8 cellular contexts compared by ENCODE assay signal in genomic region chr6:117449549-117450439, GRCh38. TPM values are rescaled to one million over a fixed set of nuclear protein-coding genes. Genes with fewer than 3 reads are reported as not detected.
DNase-seq lines count a peak whose midpoint lies in the region; ATAC-seq, FAIRE-seq and TF ChIP-seq lines count a peak whose summit lies in the region.

No MANE protein-coding gene starts in this region.

- peak; percentile 30 to 66 (median 57) for DNase-seq in CD8-positive, alpha-beta memory T cell
- peak; percentile 66 for DNase-seq in NCI-H748 (lab: John Stamatoyannopoulos, UW; ENCODE audit: unreplicated experiment)
- DNase-seq in activated CD4-positive, alpha-beta memory T cell treated with anti-CD3 and anti-CD28 coated beads, Interleukin-2, amount 10 ng/mL, durations not matched to agents 7 days and 5 days, result peak; percentile 59
- DNase-seq in naive thymus-derived CD4-positive, alpha-beta T cell, result peak; percentile 25 to 72 (median 60)
- DNase-seq in suprapubic skin (ENCODE audit: low spot score in 2 of 2), result peak in 1 of 2 donors; percentile 65
- DNase-seq in HuH-7.5 (ENCODE audit: low spot score), result no peak

- H3K4me1 ChIP-seq in CD8-positive, alpha-beta memory T cell (ENCODE audit: insufficient read depth, low read length), result no peaks in the 10 kb centered on the region
- H3K4me1 ChIP-seq in naive thymus-derived CD4-positive, alpha-beta T cell (ENCODE audit: control insufficient read depth in 2 of 2, insufficient read depth in 2 of 2, low read length in 2 of 2), result no peaks in the 10 kb centered on the region
- H3K4me1 ChIP-seq in suprapubic skin, result peaks cover 8% of the 10 kb centered on the region

- peaks cover 3% of the 10 kb centered on the region for H3K27me3 ChIP-seq in CD8-positive, alpha-beta memory T cell (ENCODE audit: insufficient read depth, low read length, poor library complexity, severe bottlenecking)
- peaks cover 0 to 3% of the 10 kb centered on the region in 2 donors for H3K27me3 ChIP-seq in naive thymus-derived CD4-positive, alpha-beta T cell (ENCODE audit: control insufficient read depth in 2 of 2, insufficient read depth in 2 of 2, low read length in 2 of 2)
- H3K27me3 ChIP-seq in suprapubic skin, result peaks cover 7% of the 10 kb centered on the region

- no peak overlapping the region for H3K27ac ChIP-seq in CD8-positive, alpha-beta memory T cell (ENCODE audit: low read depth, low read length)
- no peak overlapping the region for H3K27ac ChIP-seq in naive thymus-derived CD4-positive, alpha-beta T cell (ENCODE audit: low read depth, low read length)
- no peak overlapping the region for H3K27ac ChIP-seq in suprapubic skin

- FAIRE-seq in endometrium (lab: Jason Lieb, UNC), result peak; percentile 85

- no peaks in the 10 kb centered on the region for H3K4me1 Mint-ChIP-seq in CD8-positive, alpha-beta memory T cell
- no peaks in the 10 kb centered on the region for H3K4me1 Mint-ChIP-seq in activated CD4-positive, alpha-beta memory T cell treated with anti-CD3 and anti-CD28 coated beads, Interleukin-2, amount 10 ng/mL, durations not matched to agents 7 days and 5 days
- peaks cover 0 to 5% (median 0%) of the 10 kb centered on the region in 7 donors for H3K4me1 Mint-ChIP-seq in naive thymus-derived CD4-positive, alpha-beta T cell

- no peaks in the 10 kb centered on the region for H3K36me3 Mint-ChIP-seq in CD8-positive, alpha-beta memory T cell
- no peaks in the 10 kb centered on the region for H3K36me3 Mint-ChIP-seq in activated CD4-positive, alpha-beta memory T cell treated with anti-CD3 and anti-CD28 coated beads, Interleukin-2, amount 10 ng/mL, durations not matched to agents 7 days and 5 days (ENCODE audit: low read depth)
- H3K36me3 Mint-ChIP-seq in naive thymus-derived CD4-positive, alpha-beta T cell, result no peaks in the 10 kb centered on the region

- TF ChIP-seq EP300 in suprapubic skin (IDR thresholded peaks at IDR 0.05), result no peak

- no peak overlapping the region for H3K27ac Mint-ChIP-seq in CD8-positive, alpha-beta memory T cell
- no peak overlapping the region for H3K27ac Mint-ChIP-seq in activated CD4-positive, alpha-beta memory T cell treated with anti-CD3 and anti-CD28 coated beads, Interleukin-2, amount 10 ng/mL, durations not matched to agents 7 days and 5 days
- H3K27ac Mint-ChIP-seq in naive thymus-derived CD4-positive, alpha-beta T cell, result no peak overlapping the region

- peaks cover 22 to 49% of the 10 kb centered on the region in 2 donors for H3K27me3 Mint-ChIP-seq in CD8-positive, alpha-beta memory T cell
- H3K27me3 Mint-ChIP-seq in activated CD4-positive, alpha-beta memory T cell treated with anti-CD3 and anti-CD28 coated beads, Interleukin-2, amount 10 ng/mL, durations not matched to agents 7 days and 5 days, result peaks cover 31% of the 10 kb centered on the region
- H3K27me3 Mint-ChIP-seq in naive thymus-derived CD4-positive, alpha-beta T cell, result peaks cover 19 to 73% (median 42%) of the 10 kb centered on the region in 5 donors

- H3K4me3 ChIP-seq in CD8-positive, alpha-beta memory T cell (ENCODE audit: low read length), result no peak overlapping the region
- no peak overlapping the region for H3K4me3 ChIP-seq in naive thymus-derived CD4-positive, alpha-beta T cell (ENCODE audit: low read length)
- H3K4me3 ChIP-seq in suprapubic skin, result no peak overlapping the region

- 34% methylated on average over 10 of the region's 10 CpGs for WGBS in suprapubic skin

- no peaks in the 10 kb centered on the region for H3K36me3 ChIP-seq in CD8-positive, alpha-beta memory T cell (ENCODE audit: insufficient read depth, low read length)
- H3K36me3 ChIP-seq in naive thymus-derived CD4-positive, alpha-beta T cell (ENCODE audit: control insufficient read depth in 2 of 3, insufficient read depth in 3 of 3, low read length in 3 of 3), result no peaks in the 10 kb centered on the region
- no peaks in the 10 kb centered on the region for H3K36me3 ChIP-seq in suprapubic skin

- TF ChIP-seq POLR2A in suprapubic skin (IDR thresholded peaks at IDR 0.05), result no peak

- POLR2A ChIA-PET in CD8-positive, alpha-beta memory T cell (lab: Charles Lee), result interaction anchor here (0.6 to 1.1 kb wide), 4 partner anchors 19 to 154 kb away, joined by 3 to 6 read pairs (median 5); partner anchors contain the start of gene GOPC
- POLR2A ChIA-PET in activated CD4-positive, alpha-beta memory T cell treated with anti-CD3 and anti-CD28 coated beads, Interleukin-2, amount 10 ng/mL, durations not matched to agents 7 days and 5 days (lab: Charles Lee), result interaction anchor here (0.7 to 2.4 kb wide), 6 partner anchors 33 to 1447 kb away, joined by 3 to 9 read pairs (median 6); partner anchors contain the start of genes DCBLD1 and GOPC
- POLR2A ChIA-PET in naive thymus-derived CD4-positive, alpha-beta T cell (lab: Charles Lee), result interaction anchor here (0.6 to 1.3 kb wide), 2 partner anchors 8 to 153 kb away, joined by 3 to 11 read pairs; partner anchors contain the start of gene GOPC

- H3K9me3 Mint-ChIP-seq in CD8-positive, alpha-beta memory T cell, result no peaks in the 10 kb centered on the region
- no peaks in the 10 kb centered on the region for H3K9me3 Mint-ChIP-seq in activated CD4-positive, alpha-beta memory T cell treated with anti-CD3 and anti-CD28 coated beads, Interleukin-2, amount 10 ng/mL, durations not matched to agents 7 days and 5 days
- H3K9me3 Mint-ChIP-seq in naive thymus-derived CD4-positive, alpha-beta T cell, result no peaks in the 10 kb centered on the region

- CTCF ChIA-PET in CD8-positive, alpha-beta memory T cell (lab: Charles Lee), result interaction anchor here (0.7 to 5.0 kb wide), 25 partner anchors 8 to 159 kb away, joined by 3 to 48 read pairs (median 5); partner anchors contain the start of genes DCBLD1, GOPC and ROS1
- CTCF ChIA-PET in activated CD4-positive, alpha-beta memory T cell treated with anti-CD3 and anti-CD28 coated beads, Interleukin-2, amount 10 ng/mL, durations not matched to agents 7 days and 5 days (lab: Charles Lee), result interaction anchor here (0.5 to 4.1 kb wide), 28 partner anchors 8 to 1131 kb away, joined by 3 to 72 read pairs (median 4); partner anchors contain the start of genes DCBLD1 and GOPC
- CTCF ChIA-PET in naive thymus-derived CD4-positive, alpha-beta T cell (lab: Charles Lee), result interaction anchor here (0.7 to 5.7 kb wide), 16 partner anchors 8 to 1661 kb away, joined by 3 to 63 read pairs (median 4); partner anchors contain the start of gene GOPC

- peak; percentile 43 to 65 for TF ChIP-seq CTCF in suprapubic skin (IDR thresholded peaks at IDR 0.05)

- ATAC-seq in HG02642 (IDR thresholded peaks at IDR 0.05; ENCODE audit: poor library complexity, unreplicated experiment), result peak; percentile 62
- ATAC-seq in naive thymus-derived CD4-positive, alpha-beta T cell, result peak; percentile 72

- no peak overlapping the region for H3K4me3 Mint-ChIP-seq in CD8-positive, alpha-beta memory T cell
- H3K4me3 Mint-ChIP-seq in activated CD4-positive, alpha-beta memory T cell treated with anti-CD3 and anti-CD28 coated beads, Interleukin-2, amount 10 ng/mL, durations not matched to agents 7 days and 5 days, result no peak overlapping the region
- no peak overlapping the region for H3K4me3 Mint-ChIP-seq in naive thymus-derived CD4-positive, alpha-beta T cell

- no peaks in the 10 kb centered on the region for H3K9me3 ChIP-seq in CD8-positive, alpha-beta memory T cell (ENCODE audit: low read length)
- H3K9me3 ChIP-seq in naive thymus-derived CD4-positive, alpha-beta T cell (ENCODE audit: control insufficient read depth in 2 of 3, low read length in 3 of 3), result no peaks in the 10 kb centered on the region
- no peaks in the 10 kb centered on the region for H3K9me3 ChIP-seq in suprapubic skin

- intact Hi-C loops in naive thymus-derived CD4-positive, alpha-beta T cell (cut with micrococcal nuclease), result loop anchor here (1.0 to 5.0 kb wide), 7 partner anchors 32 to 1102 kb away; partner anchors contain the start of gene NUS1 (in 1 of the 2)

RNA-seq across cellular contexts. Expression of gene ROS1, which starts 24.1 kb away (rescaled TPM):
- total RNA-seq in CD8-positive, alpha-beta memory T cell, result not detected
- polyA plus RNA-seq in CD8-positive, alpha-beta memory T cell, result not detected
- total RNA-seq in activated CD4-positive, alpha-beta memory T cell treated with anti-CD3 and anti-CD28 coated beads, Interleukin-2, amount 10 ng/mL, durations not matched to agents 7 days and 5 days, result not detected
- not detected for total RNA-seq in naive thymus-derived CD4-positive, alpha-beta T cell
- not detected for polyA plus RNA-seq in naive thymus-derived CD4-positive, alpha-beta T cell
- total RNA-seq in suprapubic skin, result 1 to 10 TPM in 1 of 4 donors, under 1 TPM in 3; 0.49 to 2.8 (median 0.69) TPM

RNA-seq across cellular contexts. Expression of gene DCBLD1, which starts 32.7 kb away (rescaled TPM):
- 1 to 10 TPM; 4.1 to 4.8 TPM for total RNA-seq in CD8-positive, alpha-beta memory T cell
- polyA plus RNA-seq in CD8-positive, alpha-beta memory T cell, result 3.3 TPM
- 10 to 100 TPM in 1 of 2 experiments, 1 to 10 TPM in 1; 7.8 to 10.6 TPM for total RNA-seq in activated CD4-positive, alpha-beta memory T cell treated with anti-CD3 and anti-CD28 coated beads, Interleukin-2, amount 10 ng/mL, durations not matched to agents 7 days and 5 days
- 1 to 10 TPM; 1.5 to 7.6 (median 5.6) TPM for total RNA-seq in naive thymus-derived CD4-positive, alpha-beta T cell
- polyA plus RNA-seq in naive thymus-derived CD4-positive, alpha-beta T cell, result 1 to 10 TPM; 1.2 to 2.1 TPM
- total RNA-seq in suprapubic skin, result 10 to 100 TPM in 1 of 4 donors, 1 to 10 TPM in 3; 3.6 to 15.7 (median 4.9) TPM
